In the genomic region with DNA sequence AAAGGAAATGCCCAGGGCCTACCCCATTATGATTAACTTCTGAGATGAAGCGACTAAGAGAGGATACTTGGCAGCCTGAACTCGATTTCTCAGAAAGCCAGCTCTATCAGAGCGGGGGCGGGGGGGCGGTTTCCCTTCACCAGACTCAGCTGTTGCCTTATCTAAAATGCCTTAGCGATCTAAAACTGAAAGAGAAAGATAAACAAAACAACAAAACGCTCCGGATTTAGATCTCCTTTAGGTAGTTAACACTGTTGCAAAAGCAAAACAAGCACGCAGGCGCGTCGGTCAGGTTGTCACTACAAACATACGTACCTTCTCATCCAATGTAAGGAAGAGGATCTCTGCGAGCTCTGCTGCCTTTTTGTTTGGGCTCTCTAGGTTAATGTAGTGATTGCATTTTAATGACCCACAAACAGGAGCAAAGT, we compare ENCODE assay signal across 8 cellular contexts. TPM values are rescaled to one million over a fixed set of nuclear protein-coding genes. Genes with fewer than 3 reads are reported as not detected.
DNase-seq lines count a peak whose midpoint lies in the region; ATAC-seq and TF ChIP-seq lines count a peak whose summit lies in the region.

No MANE protein-coding gene starts in this region.

- peak; percentile 50 for DNase-seq in stimulated activated naive CD4-positive, alpha-beta T cell treated with Interleukin-2 at 50 U/mL for 16 hours (lab: John Stamatoyannopoulos, UW)
- DNase-seq in stimulated activated naive CD4-positive, alpha-beta T cell (lab: John Stamatoyannopoulos, UW): no peak
- no peak for DNase-seq in WTC11 (ENCODE audit: low spot score)
- DNase-seq in epithelial cell of prostate (ENCODE audit: low read depth, low spot score): no peak
- DNase-seq in cerebellum (ENCODE audit: low spot score): no peak

- H3K9me3 ChIP-seq in mucosa of stomach (ENCODE audit: control insufficient read depth, low read length) (no peaks in the 10 kb centered on the region), subcutaneous abdominal adipose tissue (ENCODE audit: control insufficient read depth in 5 of 5, low read length in 5 of 5) (no peaks in the 10 kb centered on the region)

- POLR2A ChIA-PET in WTC11 (lab: Charles Lee): interaction anchor here (0.5 kb wide), 1 partner anchor 212 kb away, joined by 3 read pairs; no protein-coding TSS in a partner anchor

- H3K9ac ChIP-seq in mucosa of stomach (ENCODE audit: low read length): peak overlapping the region; percentile 55
- H3K9ac ChIP-seq in subcutaneous abdominal adipose tissue (ENCODE audit: low read length in 5 of 5): peak overlapping the region; percentile 21 to 89 (median 82)

- peaks cover 12% of the 10 kb centered on the region for H3K4me1 Mint-ChIP-seq in WTC11

- H3K36me3 Mint-ChIP-seq in WTC11: no peaks in the 10 kb centered on the region

- no peaks in the 10 kb centered on the region for H3K9me3 Mint-ChIP-seq in WTC11

- H3K27me3 ChIP-seq in mucosa of stomach (ENCODE audit: control insufficient read depth, insufficient read depth, low read length) (no peaks in the 10 kb centered on the region), subcutaneous abdominal adipose tissue (ENCODE audit: control insufficient read depth in 5 of 5, insufficient read depth in 4 of 5, low read length in 5 of 5) (no peaks in the 10 kb centered on the region)

- H3K4me3 ChIP-seq in mucosa of stomach (ENCODE audit: low read length) (peak overlapping the region; percentile 21), subcutaneous abdominal adipose tissue (ENCODE audit: low read depth in 1 of 5, low read length in 5 of 5) (peak overlapping the region; percentile 81 to 98 (median 94))

- H3K27ac ChIP-seq in epithelial cell of prostate: peak overlapping the region; percentile 67
- H3K27ac ChIP-seq in subcutaneous abdominal adipose tissue (ENCODE audit: low read depth, low read length): peak overlapping the region; percentile 87

- ATAC-seq in HG03175 (IDR thresholded peaks at IDR 0.05; ENCODE audit: unreplicated experiment): peak; percentile 45
- ATAC-seq in WTC11: no peak

- no peak overlapping the region for H3K27ac Mint-ChIP-seq in WTC11

- H3K27me3 Mint-ChIP-seq in WTC11 (ENCODE audit: low read depth): peaks cover 47% of the 10 kb centered on the region

- H3K4me3 Mint-ChIP-seq in WTC11: peak overlapping the region; percentile 80

- no peak for TF ChIP-seq CTCF in WTC11 (IDR thresholded peaks at IDR 0.05)

- H3K36me3 ChIP-seq in mucosa of stomach (ENCODE audit: control insufficient read depth, insufficient read depth, low read length) (no peaks in the 10 kb centered on the region), subcutaneous abdominal adipose tissue (ENCODE audit: control insufficient read depth in 5 of 5, insufficient read depth in 5 of 5, low read length in 5 of 5) (no peaks in the 10 kb centered on the region)

- CTCF ChIA-PET in WTC11 (lab: Charles Lee): interaction anchor here (1.2 to 4.9 kb wide), 4 partner anchors 51 to 257 kb away, joined by 3 to 35 read pairs (median 18); no protein-coding TSS in a partner anchor

- H3K4me1 ChIP-seq in mucosa of stomach (ENCODE audit: control insufficient read depth, insufficient read depth, low read length): no peaks in the 10 kb centered on the region
- H3K4me1 ChIP-seq in subcutaneous abdominal adipose tissue (ENCODE audit: control insufficient read depth in 5 of 5, insufficient read depth in 5 of 5, low read length in 5 of 5): peaks cover 0 to 39% (median 22%) of the 10 kb centered on the region in 5 donors

TF ChIP-seq in WTC11, 78 proteins besides CTCF, POLR2A, EP300 and RAD21:
- TF ChIP-seq NFATC4 (CRISPR knock-in tag; IDR thresholded peaks at IDR 0.05) (no peak), ZNF671 (CRISPR knock-in tag; IDR thresholded peaks at IDR 0.05) (no peak), ZNF232 (CRISPR knock-in tag; IDR thresholded peaks at IDR 0.05) (no peak), ZNF219 (CRISPR knock-in tag; IDR thresholded peaks at IDR 0.05; ENCODE audit: borderline replicate concordance) (no peak), ATF1 (CRISPR knock-in tag; IDR thresholded peaks at IDR 0.05) (no peak), FOXJ3 (CRISPR knock-in tag; IDR thresholded peaks at IDR 0.05; ENCODE audit: borderline replicate concordance) (no peak)
- TF ChIP-seq, protein P1, sequence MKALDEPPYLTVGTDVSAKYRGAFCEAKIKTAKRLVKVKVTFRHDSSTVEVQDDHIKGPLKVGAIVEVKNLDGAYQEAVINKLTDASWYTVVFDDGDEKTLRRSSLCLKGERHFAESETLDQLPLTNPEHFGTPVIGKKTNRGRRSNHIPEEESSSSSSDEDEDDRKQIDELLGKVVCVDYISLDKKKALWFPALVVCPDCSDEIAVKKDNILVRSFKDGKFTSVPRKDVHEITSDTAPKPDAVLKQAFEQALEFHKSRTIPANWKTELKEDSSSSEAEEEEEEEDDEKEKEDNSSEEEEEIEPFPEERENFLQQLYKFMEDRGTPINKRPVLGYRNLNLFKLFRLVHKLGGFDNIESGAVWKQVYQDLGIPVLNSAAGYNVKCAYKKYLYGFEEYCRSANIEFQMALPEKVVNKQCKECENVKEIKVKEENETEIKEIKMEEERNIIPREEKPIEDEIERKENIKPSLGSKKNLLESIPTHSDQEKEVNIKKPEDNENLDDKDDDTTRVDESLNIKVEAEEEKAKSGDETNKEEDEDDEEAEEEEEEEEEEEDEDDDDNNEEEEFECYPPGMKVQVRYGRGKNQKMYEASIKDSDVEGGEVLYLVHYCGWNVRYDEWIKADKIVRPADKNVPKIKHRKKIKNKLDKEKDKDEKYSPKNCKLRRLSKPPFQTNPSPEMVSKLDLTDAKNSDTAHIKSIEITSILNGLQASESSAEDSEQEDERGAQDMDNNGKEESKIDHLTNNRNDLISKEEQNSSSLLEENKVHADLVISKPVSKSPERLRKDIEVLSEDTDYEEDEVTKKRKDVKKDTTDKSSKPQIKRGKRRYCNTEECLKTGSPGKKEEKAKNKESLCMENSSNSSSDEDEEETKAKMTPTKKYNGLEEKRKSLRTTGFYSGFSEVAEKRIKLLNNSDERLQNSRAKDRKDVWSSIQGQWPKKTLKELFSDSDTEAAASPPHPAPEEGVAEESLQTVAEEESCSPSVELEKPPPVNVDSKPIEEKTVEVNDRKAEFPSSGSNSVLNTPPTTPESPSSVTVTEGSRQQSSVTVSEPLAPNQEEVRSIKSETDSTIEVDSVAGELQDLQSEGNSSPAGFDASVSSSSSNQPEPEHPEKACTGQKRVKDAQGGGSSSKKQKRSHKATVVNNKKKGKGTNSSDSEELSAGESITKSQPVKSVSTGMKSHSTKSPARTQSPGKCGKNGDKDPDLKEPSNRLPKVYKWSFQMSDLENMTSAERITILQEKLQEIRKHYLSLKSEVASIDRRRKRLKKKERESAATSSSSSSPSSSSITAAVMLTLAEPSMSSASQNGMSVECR (CRISPR knock-in tag; IDR thresholded peaks at IDR 0.05; ENCODE audit: borderline replicate concordance): no peak
- TF ChIP-seq, protein P2, sequence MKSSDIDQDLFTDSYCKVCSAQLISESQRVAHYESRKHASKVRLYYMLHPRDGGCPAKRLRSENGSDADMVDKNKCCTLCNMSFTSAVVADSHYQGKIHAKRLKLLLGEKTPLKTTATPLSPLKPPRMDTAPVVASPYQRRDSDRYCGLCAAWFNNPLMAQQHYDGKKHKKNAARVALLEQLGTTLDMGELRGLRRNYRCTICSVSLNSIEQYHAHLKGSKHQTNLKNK (CRISPR knock-in tag; IDR thresholded peaks at IDR 0.05): no peak
TF ChIP-seq in WTC11: peak in this region for 0.

RNA-seq across cellular contexts. Expression of a gene that starts 1.1 kb away (rescaled TPM):
- total RNA-seq in WTC11 (2021): 5.2 to 8.3 TPM (median 6.5 TPM) in 3 replicates
- total RNA-seq in cerebellum: 130 TPM

Comparison
In these comparisons a context has a peak if more than half of its experiments do, and no peak if none do; other contexts are left out.
1. RNA of a gene that starts 1.1 kb away (total RNA-seq): 130 TPM in cerebellum (single experiment); 5.2 to 8.3 TPM in WTC11; every median in the first group is over 10 times any median in the second.